In genomic region chr6:112030206-112030932, GRCh38 we compare ENCODE assay signal across 18 cellular contexts. TPM values are rescaled to one million over a fixed set of nuclear protein-coding genes. Genes with fewer than 3 reads are reported as not detected.
DNase-seq lines count a peak whose midpoint lies in the region; ATAC-seq and TF ChIP-seq lines count a peak whose summit lies in the region.
"Had no signal": no experiment of that assay in that cellular context is flagged by ENCODE, and none has a peak within 500 bp of the region (broad histone marks: within the 10 kb centered on the region; RNA-seq: fewer than 3 reads in every experiment).

No MANE protein-coding gene starts in this region.

- peaks cover 14% of the 10 kb centered on the region for H3K4me1 ChIP-seq in GM23248 (ENCODE audit: insufficient read depth)
- H3K4me1 ChIP-seq in A673 (ENCODE audit: insufficient read depth, low read length, poor library complexity, severe bottlenecking): peaks cover 12% of the 10 kb centered on the region

- H3K27ac Mint-ChIP-seq in CD4-positive, alpha-beta T cell: peak overlapping the region; percentile 93
- peak overlapping the region; percentile 91 for H3K27ac Mint-ChIP-seq in central memory CD8-positive, alpha-beta T cell (ENCODE audit: low read depth)
- H3K27ac Mint-ChIP-seq in nephron: peak overlapping the region in 2 of 3 experiments; percentile 1 to 22

- no peaks in the 10 kb centered on the region for H3K9me3 ChIP-seq in CD4-positive, alpha-beta T cell (ENCODE audit: control insufficient read depth, low read length)
- H3K9me3 ChIP-seq in GM23248 (ENCODE audit: low read depth) (no peaks in the 10 kb centered on the region), A673 (ENCODE audit: low read depth, low read length, poor library complexity, severe bottlenecking) (no peaks in the 10 kb centered on the region)
- H3K9me3 ChIP-seq: MG63 had no signal

- no peaks in the 10 kb centered on the region for H3K36me3 ChIP-seq in GM23248 (ENCODE audit: low read depth)
- H3K36me3 ChIP-seq in A673 (ENCODE audit: insufficient read depth, low read length, poor library complexity, severe bottlenecking): no peaks in the 10 kb centered on the region
- H3K36me3 ChIP-seq: BLaER1, MG63 had no signal

- DNase-seq in CD4-positive, alpha-beta T cell: no peak
- DNase-seq in GM23248 (no peak), A673 (ENCODE audit: low spot score) (no peak)
- no peak for DNase-seq in central memory CD8-positive, alpha-beta T cell (ENCODE audit: low spot score in 2 of 2)
- DNase-seq: GDM1; MG63; NCI-H226; stimulated activated CD4-positive, alpha-beta T cell treated with anti-CD3 and anti-CD28 coated beads, Interleukin-4, amount 100 ng/mL, for 4 hours; T-helper 2 cell had no signal

- H3K4me1 Mint-ChIP-seq in CD4-positive, alpha-beta T cell (ENCODE audit: low read depth): peaks cover 85% of the 10 kb centered on the region
- H3K4me1 Mint-ChIP-seq in central memory CD8-positive, alpha-beta T cell: peaks cover 52% of the 10 kb centered on the region
- peaks cover 42% of the 10 kb centered on the region for H3K4me1 Mint-ChIP-seq in nephron

- peaks cover 7% of the 10 kb centered on the region for H3K36me3 Mint-ChIP-seq in CD4-positive, alpha-beta T cell (ENCODE audit: low read depth)
- no peaks in the 10 kb centered on the region for H3K36me3 Mint-ChIP-seq in central memory CD8-positive, alpha-beta T cell (ENCODE audit: insufficient read depth)
- no peaks in the 10 kb centered on the region for H3K36me3 Mint-ChIP-seq in nephron (ENCODE audit: low read depth)

- H3K4me3 Mint-ChIP-seq in CD4-positive, alpha-beta T cell: peak overlapping the region; percentile 21
- no peak overlapping the region for H3K4me3 Mint-ChIP-seq in central memory CD8-positive, alpha-beta T cell
- no peak overlapping the region for H3K4me3 Mint-ChIP-seq in nephron

- H3K9me2 ChIP-seq in GM23248 (ENCODE audit: insufficient read depth): no peaks in the 10 kb centered on the region

- H3K27ac ChIP-seq in CD4-positive, alpha-beta T cell (ENCODE audit: low read depth, low read length): peak overlapping the region; percentile 62
- H3K27ac ChIP-seq in GM23248 (no peak overlapping the region), A673 (ENCODE audit: low read depth, low read length, poor library complexity, severe bottlenecking) (no peak overlapping the region)
- H3K27ac ChIP-seq: BLaER1, PC-9 had no signal

- H2AFZ ChIP-seq in GM23248: peak overlapping the region; percentile 56
- H2AFZ ChIP-seq: PC-9 had no signal

- no peak overlapping the region for H3K9ac ChIP-seq in GM23248
- H3K9ac ChIP-seq: BLaER1 had no signal

- POLR2A ChIA-PET in CD4-positive, alpha-beta T cell (lab: Charles Lee): interaction anchor here (2.0 kb wide), 1 partner anchor 20 kb away, joined by 4 read pairs; no protein-coding TSS in a partner anchor
- POLR2A ChIA-PET in A673 (lab: Charles Lee; ENCODE audit: low non-redundant PET): interaction anchor here (0.6 kb wide), 1 partner anchor 800 kb away, joined by 3 read pairs; no protein-coding TSS in a partner anchor

- H3K79me2 ChIP-seq in GM23248 (ENCODE audit: insufficient read depth): no peaks in the 10 kb centered on the region

- ATAC-seq in CD4-positive, alpha-beta T cell (ENCODE audit: poor library complexity): no peak
- ATAC-seq in central memory CD8-positive, alpha-beta T cell (replicated peaks; ENCODE audit: extremely low read depth, poor library complexity, severe bottlenecking): no peak
- ATAC-seq in HG03439 (IDR thresholded peaks at IDR 0.05; ENCODE audit: unreplicated experiment): no peak
- no peak for ATAC-seq in HG02571 (IDR thresholded peaks at IDR 0.05; ENCODE audit: unreplicated experiment)
- ATAC-seq in GM18505 (IDR thresholded peaks at IDR 0.05; ENCODE audit: unreplicated experiment): no peak

- no peak overlapping the region for H3K4me3 ChIP-seq in GM23248
- H3K4me3 ChIP-seq in A673 (ENCODE audit: low read depth, low read length, poor library complexity, severe bottlenecking): no peak overlapping the region
- H3K4me3 ChIP-seq: BLaER1, MG63, PC-9 had no signal

- TF ChIP-seq POLR2A in GM18505 (IDR thresholded peaks at IDR 0.05; ENCODE audit: borderline replicate concordance, extremely low read depth, insufficient read depth, insufficient read length): no peak

- H3K27me3 Mint-ChIP-seq in CD4-positive, alpha-beta T cell: no peaks in the 10 kb centered on the region
- no peaks in the 10 kb centered on the region for H3K27me3 Mint-ChIP-seq in central memory CD8-positive, alpha-beta T cell
- H3K27me3 Mint-ChIP-seq in nephron (ENCODE audit: low read depth): peaks cover 3% of the 10 kb centered on the region

- TF ChIP-seq CTCF in CD4-positive, alpha-beta T cell (IDR thresholded peaks at IDR 0.05): no peak
- TF ChIP-seq CTCF in nephron (IDR thresholded peaks at IDR 0.05; ENCODE audit: unreplicated experiment in 3 of 3) (no peak), A673 (conservative IDR thresholded peaks at IDR 0.05; ENCODE audit: low read depth, low read length) (no peak)

- BruUV-seq in A673 (replicated peaks; lab: Mats Ljungman, UMichigan): no TSS peak

- H3K4me2 ChIP-seq in GM23248 (ENCODE audit: unreplicated experiment): no peak overlapping the region
- H3K4me2 ChIP-seq: BLaER1, PC-9 had no signal

- H4K20me1 ChIP-seq in GM23248 (ENCODE audit: insufficient read depth): no peaks in the 10 kb centered on the region
- H4K20me1 ChIP-seq: BLaER1 had no signal

- CTCF ChIA-PET in CD4-positive, alpha-beta T cell (lab: Charles Lee): no interaction called here
- CTCF ChIA-PET in A673 (lab: Charles Lee): no interaction called here

- no peaks in the 10 kb centered on the region for H3K27me3 ChIP-seq in CD4-positive, alpha-beta T cell (ENCODE audit: control insufficient read depth, insufficient read depth, low read length)
- H3K27me3 ChIP-seq in GM23248 (replicated peaks; ENCODE audit: insufficient read depth): no peaks in the 10 kb centered on the region; the same call in 1 of the 2 replicates
- H3K27me3 ChIP-seq in A673 (replicated peaks; ENCODE audit: insufficient read depth, low read depth, low read length, poor library complexity): peaks cover 24% of the 10 kb centered on the region
- H3K27me3 ChIP-seq: BLaER1, MG63 had no signal

- H3K9me3 Mint-ChIP-seq in CD4-positive, alpha-beta T cell: peaks cover 2% of the 10 kb centered on the region
- H3K9me3 Mint-ChIP-seq in central memory CD8-positive, alpha-beta T cell: no peaks in the 10 kb centered on the region
- H3K9me3 Mint-ChIP-seq in nephron: no peaks in the 10 kb centered on the region

- intact Hi-C loops in CD4-positive, alpha-beta T cell (cut with DNase I, micrococcal nuclease): no loop called here
- intact Hi-C loops in A673 (cut with micrococcal nuclease; ENCODE audit: unreplicated experiment): no loop called here

- peaks cover 11% of the 10 kb centered on the region for H3F3A ChIP-seq in GM23248 (ENCODE audit: insufficient read depth)

- in situ Hi-C loops in GM23248 (cut with MboI): no loop called here

- 76 to 78% methylated on average over 7 of the region's 7 CpGs for WGBS in GM23248 (ENCODE audit: low coverage in 1 of 2, low lambda C conversion rate in 2 of 2, missing lambda C conversion rate in 2 of 2), 2 experiments

RNA-seq across cellular contexts. Expression of gene CCN6, which starts 23.5 kb away (rescaled TPM):
- total RNA-seq in CD4-positive, alpha-beta T cell: not detected
- total RNA-seq in GM23248 (2014; rRNA removed; shearing (Covaris generic)): not detected in 2 replicates
- polyA plus RNA-seq in GM23248 (2016; fragmentation: Nextera tagmentation; extraction: Ambion mirVana): 0.48 and 0.57 TPM in 2 replicates
- total RNA-seq in A673 (2021): not detected in 2 replicates
- total RNA-seq: H4, mononuclear cell, PC-9, pulmonary artery endothelial cell had no signal

RNA-seq across cellular contexts. Expression of gene TUBE1, which starts 56.9 kb away (rescaled TPM):
- total RNA-seq in CD4-positive, alpha-beta T cell: 10 to 100 TPM; 28.2 to 30.8 TPM
- 42.7 and 54.9 TPM in 2 replicates for total RNA-seq in GM23248 (2014; rRNA removed; shearing (Covaris generic))
- polyA plus RNA-seq in GM23248 (2016; fragmentation: Nextera tagmentation; extraction: Ambion mirVana): 39.0 and 41.5 TPM in 2 replicates
- total RNA-seq in A673 (2021): 24.4 and 29.4 TPM in 2 replicates

RNA-seq across cellular contexts. Expression of gene FAM229B, which starts 57.0 kb away (rescaled TPM):
- total RNA-seq in CD4-positive, alpha-beta T cell: 1 to 10 TPM; 3.6 to 4.4 TPM
- 11.9 and 12.0 TPM in 2 replicates for total RNA-seq in GM23248 (2014; rRNA removed; shearing (Covaris generic))
- 53.9 and 57.3 TPM in 2 replicates for polyA plus RNA-seq in GM23248 (2016; fragmentation: Nextera tagmentation; extraction: Ambion mirVana)
- total RNA-seq in A673 (2021): 10.5 and 11.6 TPM in 2 replicates

Comparison
In these comparisons a context has a peak if more than half of its experiments do, and no peak if none do; other contexts are left out.
1. H3K27ac Mint-ChIP-seq: peak in every context shown above with its lines; median percentile 93 in CD4-positive, alpha-beta T cell; 91 in central memory CD8-positive, alpha-beta T cell; 12 in nephron.